In genomic region chr4:169619518-169619957, GRCh38 we compare ENCODE assay signal across 8 cellular contexts. TPM values are rescaled to one million over a fixed set of nuclear protein-coding genes. Genes with fewer than 3 reads are reported as not detected.
A peak's percentile ranks its signal among the peaks of the same experiment; 100 is the strongest.
DNase-seq lines count a peak whose midpoint lies in the region; TF ChIP-seq lines count a peak whose summit lies in the region.

No MANE protein-coding gene starts in this region.

- peak overlapping the region; percentile 70 for H3K4me2 ChIP-seq in SU-DHL-6 (ENCODE audit: low read depth, low read length, poor library complexity, severe bottlenecking)

- TF ChIP-seq CTCF in GM10266 (IDR thresholded peaks at IDR 0.05; ENCODE audit: control insufficient read depth, insufficient read depth, low read depth, missing control alignments) (peak; percentile 54), SU-DHL-6 (IDR thresholded peaks at IDR 0.05; ENCODE audit: insufficient read depth, low read length, poor library complexity, severe bottlenecking) (peak; percentile 39)

- H4K20me1 ChIP-seq in SU-DHL-6 (ENCODE audit: low read depth, low read length) = no peaks in the 10 kb centered on the region

- H3K4me3 ChIP-seq in SU-DHL-6 (ENCODE audit: insufficient read depth, low read length, poor library complexity, severe bottlenecking) = peak overlapping the region; percentile 74

- H3K9me2 ChIP-seq in SU-DHL-6 (replicated peaks; ENCODE audit: insufficient read depth, low read length) = no peaks in the 10 kb centered on the region

- peak overlapping the region; percentile 81 for H3K9ac ChIP-seq in SU-DHL-6 (ENCODE audit: low read length)

- H3K9me3 ChIP-seq in KOPT-K1 (ENCODE audit: insufficient read depth, low read length, poor library complexity, severe bottlenecking) (no peaks in the 10 kb centered on the region), SU-DHL-6 (ENCODE audit: insufficient read depth, low read length) (no peaks in the 10 kb centered on the region)

- peaks cover 42% of the 10 kb centered on the region for H3K79me2 ChIP-seq in SU-DHL-6 (ENCODE audit: insufficient read depth, low read length)

- DNase-seq in GM10266 (ENCODE audit: extremely low spot score) (peak; percentile 50), H4 (ENCODE audit: low spot score) (peak; percentile 36), amygdala (lab: John Stamatoyannopoulos, UW) (peak in 33 of 56 donors; percentile 2 to 56 (median 20)), hippocampal formation (lab: John Stamatoyannopoulos, UW) (peak; percentile 15 to 50), renal cortical epithelial cell (ENCODE audit: low read depth) (peak; percentile 73), 8988T (no peak)

- H3K36me3 ChIP-seq in KOPT-K1 (ENCODE audit: insufficient read depth, low read length) (no peaks in the 10 kb centered on the region), SU-DHL-6 (ENCODE audit: low read length) (0 out of 2 replicates have a peak, but pooled peaks cover 6% of the 10 kb centered on the region)

- H3K27ac ChIP-seq in KOPT-K1 (ENCODE audit: low read depth, low read length, poor library complexity, severe bottlenecking) (peak overlapping the region; percentile 91), SU-DHL-6 (ENCODE audit: low read depth, low read length) (peak overlapping the region; percentile 69)

- H2AFZ ChIP-seq in SU-DHL-6 (ENCODE audit: low read depth, low read length, severe bottlenecking) = peak overlapping the region; percentile 61

- H3F3A ChIP-seq in SU-DHL-6 (ENCODE audit: insufficient read depth) = peaks cover 23% of the 10 kb centered on the region

- H3K27me3 ChIP-seq in SU-DHL-6 (ENCODE audit: low read length) = no peaks in the 10 kb centered on the region

RNA-seq across cellular contexts. Expression of gene CLCN3, which starts 0.8 kb away (rescaled TPM):
- 22.2 and 23.8 TPM in 2 replicates for total RNA-seq in H4 (2014; rRNA removed; shearing (Covaris generic))
- total RNA-seq in renal cortical epithelial cell = 50.0 and 141 TPM in 2 replicates

RNA-seq across cellular contexts. Expression of gene NEK1, which starts 7.2 kb away (rescaled TPM):
- 3.5 and 4.5 TPM in 2 replicates for total RNA-seq in H4 (2014; rRNA removed; shearing (Covaris generic))
- total RNA-seq in renal cortical epithelial cell = 10.9 and 20.2 TPM in 2 replicates
